In the genomic region with DNA sequence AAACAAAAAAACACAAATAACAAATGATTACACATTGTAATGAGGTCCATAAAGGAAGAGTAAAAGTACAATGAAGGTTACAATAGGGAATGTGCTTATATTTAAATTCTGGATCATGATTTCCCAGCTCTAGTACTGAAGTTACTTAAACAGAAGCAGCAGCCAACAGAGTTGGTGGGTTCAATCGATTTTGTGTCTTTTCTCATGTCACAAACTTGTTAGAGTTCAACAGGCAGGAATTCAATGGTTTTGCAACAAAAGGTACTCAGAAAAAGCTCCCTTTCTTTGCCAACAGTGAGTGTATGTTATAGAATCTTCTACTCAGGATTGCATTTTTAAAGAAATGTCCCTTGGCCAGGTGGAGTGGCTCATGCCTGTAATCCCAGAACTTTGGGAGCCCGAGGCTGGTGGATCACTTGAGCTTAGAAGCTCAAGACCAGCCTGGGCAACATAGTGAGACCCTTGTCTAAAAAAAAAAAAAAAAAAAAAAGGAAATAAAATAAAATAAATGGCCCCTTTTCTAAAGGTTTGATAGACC, we compare ENCODE assay signal across 26 cellular contexts. TPM values are rescaled to one million over a fixed set of nuclear protein-coding genes. Genes with fewer than 3 reads are reported as not detected.
DNase-seq lines count a peak whose midpoint lies in the region; ATAC-seq, FAIRE-seq and TF ChIP-seq lines count a peak whose summit lies in the region.
"Had no signal": no experiment of that assay in that cellular context is flagged by ENCODE, and none has a peak within 500 bp of the region (broad histone marks: within the 10 kb centered on the region; RNA-seq: fewer than 3 reads in every experiment).

No MANE protein-coding gene starts in this region.

- no peak for TF ChIP-seq CTCF in activated CD8-positive, alpha-beta T cell treated with anti-CD3 and anti-CD28 coated beads for 36 hours (IDR thresholded peaks at IDR 0.05)
- TF ChIP-seq CTCF in Caco-2 (IDR thresholded peaks at IDR 0.05; ENCODE audit: insufficient read depth in 1 of 2, low read depth in 1 of 2, low read length in 1 of 2, severe bottlenecking in 1 of 2, unreplicated experiment in 1 of 2) (no peak), body of pancreas (IDR thresholded peaks at IDR 0.05) (no peak)

- TF ChIP-seq POLR2A in body of pancreas (IDR thresholded peaks at IDR 0.05): no peak

- H3K4me3 ChIP-seq in Caco-2 (ENCODE audit: low read depth, low read length): no peak overlapping the region
- no peak overlapping the region for H3K4me3 ChIP-seq in body of pancreas
- H3K4me3 ChIP-seq: A549, esophagus muscularis mucosa, thoracic aorta had no signal

- POLR2A ChIA-PET in activated CD8-positive, alpha-beta T cell treated with anti-CD3 and anti-CD28 coated beads, Interleukin-2, amount 10 ng/mL, durations not matched to agents 7 days and 5 days (lab: Charles Lee): interaction anchor here (1.2 kb wide), 1 partner anchor 26 kb away, joined by 3 read pairs; no protein-coding TSS in a partner anchor
- POLR2A ChIA-PET in activated CD8-positive, alpha-beta T cell treated with anti-CD3 and anti-CD28 coated beads for 36 hours (lab: Charles Lee): no interaction called here
- POLR2A ChIA-PET in Caco-2 (lab: Charles Lee): no interaction called here
- POLR2A ChIA-PET in activated CD4-positive, alpha-beta memory T cell treated with anti-CD3 and anti-CD28 coated beads, Interleukin-2, amount 10 ng/mL, durations not matched to agents 7 days and 5 days (lab: Charles Lee): interaction anchor here (1.0 to 5.1 kb wide), 5 partner anchors 18 to 134 kb away, joined by 3 to 47 read pairs (median 3); no protein-coding TSS in a partner anchor

- intact Hi-C loops in activated CD8-positive, alpha-beta T cell treated with anti-CD3 and anti-CD28 coated beads for 36 hours (cut with micrococcal nuclease): no loop called here
- intact Hi-C loops in Caco-2 (cut with micrococcal nuclease; ENCODE audit: unreplicated experiment): no loop called here
- intact Hi-C loops in body of pancreas (cut with DNase I): no loop called here

- H3K27ac Mint-ChIP-seq in activated CD8-positive, alpha-beta T cell treated with anti-CD3 and anti-CD28 coated beads, Interleukin-2, amount 10 ng/mL, durations not matched to agents 7 days and 5 days: peak overlapping the region; percentile 0
- H3K27ac Mint-ChIP-seq in activated CD8-positive, alpha-beta T cell treated with anti-CD3 and anti-CD28 coated beads for 36 hours: no peak overlapping the region
- H3K27ac Mint-ChIP-seq in Caco-2 (ENCODE audit: unreplicated experiment): peak overlapping the region; percentile 45
- peak overlapping the region; percentile 75 for H3K27ac Mint-ChIP-seq in activated CD4-positive, alpha-beta memory T cell treated with anti-CD3 and anti-CD28 coated beads, Interleukin-2, amount 10 ng/mL, durations not matched to agents 7 days and 5 days
- H3K27ac Mint-ChIP-seq in naive B cell: peak overlapping the region; percentile 65 to 100 (median 94)

- peaks cover 7% of the 10 kb centered on the region for H3K9me3 Mint-ChIP-seq in activated CD8-positive, alpha-beta T cell treated with anti-CD3 and anti-CD28 coated beads, Interleukin-2, amount 10 ng/mL, durations not matched to agents 7 days and 5 days (ENCODE audit: insufficient read depth)
- H3K9me3 Mint-ChIP-seq in activated CD8-positive, alpha-beta T cell treated with anti-CD3 and anti-CD28 coated beads for 36 hours: no peaks in the 10 kb centered on the region
- H3K9me3 Mint-ChIP-seq in Caco-2 (ENCODE audit: unreplicated experiment): peaks cover 22% of the 10 kb centered on the region
- peaks cover 2% of the 10 kb centered on the region for H3K9me3 Mint-ChIP-seq in activated CD4-positive, alpha-beta memory T cell treated with anti-CD3 and anti-CD28 coated beads, Interleukin-2, amount 10 ng/mL, durations not matched to agents 7 days and 5 days
- peaks cover 0 to 9% (median 0%) of the 10 kb centered on the region in 7 donors for H3K9me3 Mint-ChIP-seq in naive B cell

- no peaks in the 10 kb centered on the region for H3K27me3 ChIP-seq in Caco-2 (replicated peaks; ENCODE audit: control insufficient read depth, insufficient read depth, low read length)
- no peaks in the 10 kb centered on the region for H3K27me3 ChIP-seq in body of pancreas
- H3K27me3 ChIP-seq: esophagus muscularis mucosa, foreskin keratinocyte had no signal

- H3K4me3 Mint-ChIP-seq in activated CD8-positive, alpha-beta T cell treated with anti-CD3 and anti-CD28 coated beads, Interleukin-2, amount 10 ng/mL, durations not matched to agents 7 days and 5 days: no peak overlapping the region
- no peak overlapping the region for H3K4me3 Mint-ChIP-seq in activated CD8-positive, alpha-beta T cell treated with anti-CD3 and anti-CD28 coated beads for 36 hours
- H3K4me3 Mint-ChIP-seq in Caco-2 (ENCODE audit: unreplicated experiment) (no peak overlapping the region), naive B cell (peak overlapping the region; percentile 6 to 87 (median 66))
- H3K4me3 Mint-ChIP-seq in activated CD4-positive, alpha-beta memory T cell treated with anti-CD3 and anti-CD28 coated beads, Interleukin-2, amount 10 ng/mL, durations not matched to agents 7 days and 5 days: no peak overlapping the region

- peaks cover 20% of the 10 kb centered on the region for H3K36me3 Mint-ChIP-seq in activated CD8-positive, alpha-beta T cell treated with anti-CD3 and anti-CD28 coated beads, Interleukin-2, amount 10 ng/mL, durations not matched to agents 7 days and 5 days (ENCODE audit: low read depth)
- H3K36me3 Mint-ChIP-seq in activated CD8-positive, alpha-beta T cell treated with anti-CD3 and anti-CD28 coated beads for 36 hours (ENCODE audit: low read depth): no peaks in the 10 kb centered on the region
- H3K36me3 Mint-ChIP-seq in Caco-2 (ENCODE audit: insufficient read depth, unreplicated experiment): peaks cover 5% of the 10 kb centered on the region
- peaks cover 6% of the 10 kb centered on the region for H3K36me3 Mint-ChIP-seq in activated CD4-positive, alpha-beta memory T cell treated with anti-CD3 and anti-CD28 coated beads, Interleukin-2, amount 10 ng/mL, durations not matched to agents 7 days and 5 days (ENCODE audit: low read depth)
- peaks cover 7 to 12% of the 10 kb centered on the region in 2 donors for H3K36me3 Mint-ChIP-seq in naive B cell

- no peak for ATAC-seq in activated CD8-positive, alpha-beta T cell treated with anti-CD3 and anti-CD28 coated beads, Interleukin-2, amount 10 ng/mL, durations not matched to agents 7 days and 5 days
- no peak for ATAC-seq in activated CD8-positive, alpha-beta T cell treated with anti-CD3 and anti-CD28 coated beads for 36 hours
- ATAC-seq in naive B cell (ENCODE audit: low read depth in 2 of 2) (no peak), body of pancreas (no peak)
- ATAC-seq: A549 had no signal

- CTCF ChIA-PET in activated CD8-positive, alpha-beta T cell treated with anti-CD3 and anti-CD28 coated beads, Interleukin-2, amount 10 ng/mL, durations not matched to agents 7 days and 5 days (lab: Charles Lee): interaction anchor here (0.8 to 3.1 kb wide), 3 partner anchors 10 to 30 kb away, joined by 3 to 15 read pairs (median 9); partner anchors contain the start of gene IL6
- CTCF ChIA-PET in activated CD8-positive, alpha-beta T cell treated with anti-CD3 and anti-CD28 coated beads for 36 hours (lab: Charles Lee): interaction anchor here (1.1 to 3.1 kb wide), 6 partner anchors 12 to 358 kb away, joined by 3 to 10 read pairs (median 4); partner anchors contain the start of gene IL6
- CTCF ChIA-PET in Caco-2 (lab: Charles Lee): no interaction called here
- CTCF ChIA-PET in activated CD4-positive, alpha-beta memory T cell treated with anti-CD3 and anti-CD28 coated beads, Interleukin-2, amount 10 ng/mL, durations not matched to agents 7 days and 5 days (lab: Charles Lee): interaction anchor here (1.1 to 3.7 kb wide), 5 partner anchors 19 to 137 kb away, joined by 3 to 26 read pairs (median 4); partner anchors contain the start of gene IL6

- peaks cover 3% of the 10 kb centered on the region for H3K27me3 Mint-ChIP-seq in activated CD8-positive, alpha-beta T cell treated with anti-CD3 and anti-CD28 coated beads, Interleukin-2, amount 10 ng/mL, durations not matched to agents 7 days and 5 days (ENCODE audit: low read depth)
- H3K27me3 Mint-ChIP-seq in activated CD8-positive, alpha-beta T cell treated with anti-CD3 and anti-CD28 coated beads for 36 hours: peaks cover 22% of the 10 kb centered on the region
- H3K27me3 Mint-ChIP-seq in Caco-2 (ENCODE audit: insufficient read depth, unreplicated experiment) (no peaks in the 10 kb centered on the region), naive B cell (no peaks in the 10 kb centered on the region)
- no peaks in the 10 kb centered on the region for H3K27me3 Mint-ChIP-seq in activated CD4-positive, alpha-beta memory T cell treated with anti-CD3 and anti-CD28 coated beads, Interleukin-2, amount 10 ng/mL, durations not matched to agents 7 days and 5 days

- FAIRE-seq in frontal cortex (lab: Jason Lieb, UNC): no peak
- FAIRE-seq in urothelium cell line (lab: Jason Lieb, UNC): no peak
- FAIRE-seq: A549, astrocyte, G401.6, H1, RCC 7860 had no signal

- no peaks in the 10 kb centered on the region for H3K36me3 ChIP-seq in Caco-2 (ENCODE audit: control insufficient read depth, insufficient read depth, low read length)
- no peaks in the 10 kb centered on the region for H3K36me3 ChIP-seq in body of pancreas (replicated peaks in 1 of 2; ENCODE audit: insufficient read depth in 1 of 2, low read depth in 2 of 2)
- H3K36me3 ChIP-seq: esophagus muscularis mucosa, thoracic aorta had no signal

- H3K9me3 ChIP-seq in Caco-2: no peaks in the 10 kb centered on the region
- no peaks in the 10 kb centered on the region for H3K9me3 ChIP-seq in body of pancreas
- H3K9me3 ChIP-seq: A549, esophagus muscularis mucosa, thoracic aorta had no signal

- 40 to 53% methylated on average over 2 of the region's 2 CpGs for WGBS in body of pancreas, 2 donors

- no peak for DNase-seq in activated CD8-positive, alpha-beta T cell treated with anti-CD3 and anti-CD28 coated beads, Interleukin-2, amount 10 ng/mL, durations not matched to agents 7 days and 5 days
- no peak for DNase-seq in activated CD8-positive, alpha-beta T cell treated with anti-CD3 and anti-CD28 coated beads for 36 hours
- no peak for DNase-seq in Caco-2
- no peak for DNase-seq in activated CD4-positive, alpha-beta memory T cell treated with anti-CD3 and anti-CD28 coated beads, Interleukin-2, amount 10 ng/mL, durations not matched to agents 7 days and 5 days
- no peak for DNase-seq in naive B cell
- DNase-seq in frontal cortex (ENCODE audit: low spot score in 2 of 2): no peak
- DNase-seq in urothelium cell line (ENCODE audit: low spot score): no peak
- no peak for DNase-seq in body of pancreas
- DNase-seq: activated T-cell treated with anti-CD3 and anti-CD28 coated beads, Interleukin-2, amount 50 U/mL, for 1 hour; KG1; left cardiac atrium; NCI-H2029 treated with DMSO at 0.1 percent for 48 hours; NCI-H526 treated with DMSO at 0.1 percent for 48 hours; posterior cingulate gyrus; stimulated activated naive CD4-positive, alpha-beta T cell; SW 1271 had no signal

- H3K4me1 ChIP-seq in Caco-2: 0 out of 2 replicates have a peak, but pooled peaks cover 5% of the 10 kb centered on the region
- no peaks in the 10 kb centered on the region for H3K4me1 ChIP-seq in body of pancreas
- H3K4me1 ChIP-seq: A549 had no signal

- H3K27ac ChIP-seq in body of pancreas: no peak overlapping the region
- H3K27ac ChIP-seq: A549, thoracic aorta had no signal

- no TSS peak for BruUV-seq in Caco-2 (replicated peaks; lab: Mats Ljungman, UMichigan)

- peaks cover 77% of the 10 kb centered on the region for H3K4me1 Mint-ChIP-seq in activated CD8-positive, alpha-beta T cell treated with anti-CD3 and anti-CD28 coated beads, Interleukin-2, amount 10 ng/mL, durations not matched to agents 7 days and 5 days (ENCODE audit: low read depth)
- H3K4me1 Mint-ChIP-seq in activated CD8-positive, alpha-beta T cell treated with anti-CD3 and anti-CD28 coated beads for 36 hours (ENCODE audit: low read depth): peaks cover 50% of the 10 kb centered on the region
- H3K4me1 Mint-ChIP-seq in Caco-2 (ENCODE audit: low read depth, unreplicated experiment) (peaks cover 15% of the 10 kb centered on the region), naive B cell (peaks cover 69 to 74% (median 74%) of the 10 kb centered on the region in 3 donors)
- peaks cover 63% of the 10 kb centered on the region for H3K4me1 Mint-ChIP-seq in activated CD4-positive, alpha-beta memory T cell treated with anti-CD3 and anti-CD28 coated beads, Interleukin-2, amount 10 ng/mL, durations not matched to agents 7 days and 5 days

RNA-seq across cellular contexts. Expression of gene IL6, which starts 29.6 kb away (rescaled TPM):
- under 1 TPM in 1 of 2 experiments, not detected in 1; 0.65 TPM for total RNA-seq in activated CD8-positive, alpha-beta T cell treated with anti-CD3 and anti-CD28 coated beads, Interleukin-2, amount 10 ng/mL, durations not matched to agents 7 days and 5 days
- total RNA-seq in activated CD8-positive, alpha-beta T cell treated with anti-CD3 and anti-CD28 coated beads for 36 hours: not detected
- not detected in 2 replicates for total RNA-seq in Caco-2 (2022)
- total RNA-seq in activated CD4-positive, alpha-beta memory T cell treated with anti-CD3 and anti-CD28 coated beads, Interleukin-2, amount 10 ng/mL, durations not matched to agents 7 days and 5 days: under 1 TPM; 0.40 to 0.53 TPM
- 10 to 100 TPM in 3 of 6 donors, 1 to 10 TPM in 3; 6.1 to 35.9 (median 9.4) TPM for polyA plus RNA-seq in naive B cell (ENCODE audit: low read depth in 6 of 6)
- total RNA-seq in frontal cortex: not detected
- total RNA-seq in body of pancreas: 1 to 10 TPM in 1 of 2 donors, under 1 TPM in 1; 0.99 to 2.9 TPM
- total RNA-seq: activated naive CD4-positive, alpha-beta T cell treated with anti-CD3 and anti-CD28 coated beads, Interleukin-2, amount 50 U/mL, for 72 hours had no signal
- polyA plus RNA-seq: mammary epithelial cell had no signal

Comparison
In these comparisons a context has a peak if more than half of its experiments do, and no peak if none do; other contexts are left out.
1. POLR2A ChIA-PET loops: an anchor here in activated CD8-positive, alpha-beta T cell treated with anti-CD3 and anti-CD28 coated beads, Interleukin-2, amount 10 ng/mL, durations not matched to agents 7 days and 5 days (1.2 kb wide) and activated CD4-positive, alpha-beta memory T cell treated with anti-CD3 and anti-CD28 coated beads, Interleukin-2, amount 10 ng/mL, durations not matched to agents 7 days and 5 days (1.0 to 5.1 kb wide); none called in activated CD8-positive, alpha-beta T cell treated with anti-CD3 and anti-CD28 coated beads for 36 hours and Caco-2.
2. H3K4me3 Mint-ChIP-seq: peak in naive B cell (8 of 8); none in activated CD8-positive, alpha-beta T cell treated with anti-CD3 and anti-CD28 coated beads, Interleukin-2, amount 10 ng/mL, durations not matched to agents 7 days and 5 days (single experiment), activated CD8-positive, alpha-beta T cell treated with anti-CD3 and anti-CD28 coated beads for 36 hours (single experiment), Caco-2 (single experiment) and activated CD4-positive, alpha-beta memory T cell treated with anti-CD3 and anti-CD28 coated beads, Interleukin-2, amount 10 ng/mL, durations not matched to agents 7 days and 5 days (single experiment).